ENCODE assay signal across 34 cellular contexts in the genomic region with DNA sequence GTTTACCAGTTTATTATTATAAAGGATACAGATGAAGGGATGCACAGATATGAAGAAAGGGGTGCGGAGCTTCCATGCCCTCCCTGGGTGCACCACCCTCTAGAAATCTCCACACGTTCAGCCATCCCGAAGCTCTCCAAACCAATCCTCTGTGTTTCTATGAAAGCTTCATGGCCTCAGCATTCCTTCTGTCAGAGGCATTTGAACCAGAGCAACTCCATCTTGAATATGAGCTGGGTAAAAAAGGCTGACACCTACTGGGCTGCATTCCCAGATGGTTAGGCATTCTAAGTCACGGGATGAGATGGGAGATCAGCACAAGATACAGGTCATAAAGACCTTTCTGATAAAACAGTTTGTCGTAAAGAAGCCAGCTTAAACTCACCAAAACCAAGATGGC.
"Had no signal": no experiment of that assay in that cellular context is flagged by ENCODE, and none has a peak within 500 bp of the region (broad histone marks: within the 10 kb centered on the region; RNA-seq: fewer than 3 reads in every experiment).

No MANE protein-coding gene starts in this region.

- H3K4me1 ChIP-seq: adrenal gland, body of pancreas, breast epithelium, Peyer's patch, SJSA1 had no signal

- H3K9me3 ChIP-seq: adrenal gland, body of pancreas, SJSA1 had no signal

- ATAC-seq: activated naive CD4-positive, alpha-beta T cell treated with anti-CD3 and anti-CD28 coated beads, Interleukin-2, amount 50 U/mL, for 72 hours; activated T-cell treated with anti-CD3 and anti-CD28 coated beads, Interleukin-2, amount 50 U/mL, for 4 hours; body of pancreas had no signal

- H3K9me3 Mint-ChIP-seq: activated B cell treated with CpG ODN at 0.5 μM for 24 hours; activated T-cell treated with anti-CD3 and anti-CD28 coated beads, Interleukin-2, amount 50 U/mL, for 4 hours had no signal

- H3K27ac ChIP-seq: adrenal gland, body of pancreas, breast epithelium, Peyer's patch, SJSA1, VCaP had no signal

- H3K27me3 ChIP-seq: adrenal gland, body of pancreas, breast epithelium, Peyer's patch, SJSA1 had no signal

- H3K36me3 ChIP-seq: adrenal gland, breast epithelium, Peyer's patch, SJSA1 had no signal

- FAIRE-seq: astrocyte had no signal

- H3K4me3 Mint-ChIP-seq: activated B cell treated with CpG ODN at 0.5 μM for 24 hours; activated CD4-positive, alpha-beta memory T cell treated with anti-CD3 and anti-CD28 coated beads for 36 hours; activated naive CD4-positive, alpha-beta T cell treated with anti-CD3 and anti-CD28 coated beads for 36 hours; activated T-cell treated with anti-CD3 and anti-CD28 coated beads, Interleukin-2, amount 50 U/mL, for 4 hours; activated T-helper 1 cell treated with anti-CD3 and anti-CD28 coated beads, Interleukin-12 subunit alpha, Interleukin-12 subunit beta, Interleukin-2, Interleukin-4 antibody, amounts not matched to agents 30 ng/mL and 10 ng/mL and 1 ng/mL, durations not matched to agents 14 hours and 24 hours and 36 hours had no signal

- H3K4me1 Mint-ChIP-seq: activated B cell treated with CpG ODN at 0.5 μM for 24 hours had no signal

- H3K36me3 Mint-ChIP-seq: activated CD4-positive, alpha-beta memory T cell treated with anti-CD3 and anti-CD28 coated beads for 36 hours had no signal

- H3K27ac Mint-ChIP-seq: activated B cell treated with CpG ODN at 0.5 μM for 24 hours; activated CD4-positive, alpha-beta memory T cell treated with anti-CD3 and anti-CD28 coated beads for 36 hours; activated naive CD4-positive, alpha-beta T cell treated with anti-CD3 and anti-CD28 coated beads for 36 hours; activated naive CD4-positive, alpha-beta T cell treated with anti-CD3 and anti-CD28 coated beads, Interleukin-2, amount 50 U/mL, for 72 hours; activated T-helper 1 cell treated with anti-CD3 and anti-CD28 coated beads, Interleukin-12 subunit alpha, Interleukin-12 subunit beta, Interleukin-2, Interleukin-4 antibody, amounts not matched to agents 30 ng/mL and 10 ng/mL and 1 ng/mL, durations not matched to agents 14 hours and 24 hours and 36 hours had no signal

- DNase-seq: activated B cell treated with CpG ODN at 0.5 μM for 24 hours; activated CD4-positive, alpha-beta memory T cell treated with anti-CD3 and anti-CD28 coated beads for 36 hours; activated CD4-positive, alpha-beta T cell treated with anti-CD3 and anti-CD28 coated beads for 4 hours; activated CD4-positive, alpha-beta T cell treated with anti-CD3 and anti-CD28 coated beads, Interleukin-2, amount 50 U/mL, for 1 hour; activated CD4-positive, CD25-positive, alpha-beta regulatory T cell treated with anti-CD3 and anti-CD28 coated beads, Interleukin-2, amount 50 U/mL, for 72 hours; activated CD8-positive, alpha-beta memory T cell treated with anti-CD3 and anti-CD28 coated beads, Interleukin-2, amount 50 U/mL, for 4 hours; activated gamma-delta T cell treated with Interleukin-2 at 50 U/mL for 16 hours; activated naive CD4-positive, alpha-beta T cell treated with anti-CD3 and anti-CD28 coated beads for 36 hours; activated T-cell treated with anti-CD3 and anti-CD28 coated beads for 4 hours; activated T-cell treated with anti-CD3 and anti-CD28 coated beads, Interleukin-2, amount 50 U/mL, for 4 hours; adrenal gland; body of pancreas; Karpas-422; NCI-H1105; NCI-H1436; NCI-H1694; NCI-H1930; NCI-H2081 treated with DMSO at 0.1 percent for 48 hours; NCI-H510A; NCI-H526; NCI-H748 treated with DMSO at 0.1 percent for 48 hours; Peyer's patch; RPMI8226; SHP77 treated with DMSO at 0.1 percent for 48 hours; SW 1271; T-helper 1 cell; T-helper 2 cell; T-helper 9 cell had no signal

- H3K27me3 Mint-ChIP-seq: activated B cell treated with CpG ODN at 0.5 μM for 24 hours; activated CD4-positive, alpha-beta memory T cell treated with anti-CD3 and anti-CD28 coated beads for 36 hours had no signal

- H3K4me3 ChIP-seq: adrenal gland, body of pancreas, breast epithelium, Peyer's patch, SJSA1 had no signal
